Comparison of ENCODE assay signal across 17 cellular contexts in genomic region chr3:126478581-126479310, GRCh38. TPM values are rescaled to one million over a fixed set of nuclear protein-coding genes. Genes with fewer than 3 reads are reported as not detected.
DNase-seq lines count a peak whose midpoint lies in the region; ATAC-seq, FAIRE-seq and TF ChIP-seq lines count a peak whose summit lies in the region.
"Had no signal": no experiment of that assay in that cellular context is flagged by ENCODE, and none has a peak within 500 bp of the region (broad histone marks: within the 10 kb centered on the region; RNA-seq: fewer than 3 reads in every experiment).

No MANE protein-coding gene starts in this region.

- FAIRE-seq in kidney (lab: Jason Lieb, UNC): no peak
- FAIRE-seq: GM18507 had no signal

- DNase-seq in activated CD4-positive, alpha-beta T cell treated with anti-CD3 and anti-CD28 coated beads, Interleukin-2, amount 10 ng/mL, durations not matched to agents 7 days and 5 days: no peak
- no peak for DNase-seq in activated CD4-positive, alpha-beta T cell treated with anti-CD3 and anti-CD28 coated beads, Interleukin-2, amount 50 U/mL, for 1 hour
- DNase-seq in RWPE2 (ENCODE audit: low spot score) (peak; percentile 21), kidney (peak; percentile 45), spleen (peak; percentile 58), endodermal cell (no peak)
- no peak for DNase-seq in activated CD8-positive, alpha-beta T cell treated with anti-CD3 and anti-CD28 coated beads, Interleukin-2, amount 10 ng/mL, durations not matched to agents 7 days and 5 days
- DNase-seq: AML-193; CD4-positive, CD25-positive, alpha-beta regulatory T cell; DMS 273 treated with DMSO at 0.1 percent for 48 hours; GOT3 had no signal

- H3K4me3 Mint-ChIP-seq in activated CD4-positive, alpha-beta T cell treated with anti-CD3 and anti-CD28 coated beads, Interleukin-2, amount 10 ng/mL, durations not matched to agents 7 days and 5 days: no peak overlapping the region
- no peak overlapping the region for H3K4me3 Mint-ChIP-seq in activated CD8-positive, alpha-beta T cell treated with anti-CD3 and anti-CD28 coated beads, Interleukin-2, amount 10 ng/mL, durations not matched to agents 7 days and 5 days
- no peak overlapping the region for H3K4me3 Mint-ChIP-seq in endodermal cell

- H3K4me1 ChIP-seq in RWPE2 (ENCODE audit: insufficient read depth, poor library complexity, severe bottlenecking): peaks cover under 1% of the 10 kb centered on the region
- H3K4me1 ChIP-seq in kidney (ENCODE audit: control insufficient read depth in 1 of 2, insufficient read depth in 1 of 2, low read depth in 1 of 2, low read length in 2 of 2): peaks cover under 1 to 10% of the 10 kb centered on the region in 2 donors
- peaks cover 10 to 48% (median 23%) of the 10 kb centered on the region in 6 donors for H3K4me1 ChIP-seq in spleen
- peaks cover under 1% of the 10 kb centered on the region for H3K4me1 ChIP-seq in endodermal cell (ENCODE audit: control insufficient read depth, insufficient read depth, low read length)
- H3K4me1 ChIP-seq: HAP-1 had no signal

- 88 to 93% (median 89%) methylated on average over 11 to 14 of the region's 14 CpGs for WGBS in spleen, 5 donors
- 91 to 93% methylated on average over 13 to 14 of the region's 14 CpGs for WGBS in endodermal cell (ENCODE audit: insufficient coverage in 1 of 2, insufficient read length in 1 of 2), 2 experiments

- POLR2A ChIA-PET in activated CD4-positive, alpha-beta T cell treated with anti-CD3 and anti-CD28 coated beads, Interleukin-2, amount 10 ng/mL, durations not matched to agents 7 days and 5 days (lab: Charles Lee): no interaction called here
- POLR2A ChIA-PET in activated CD8-positive, alpha-beta T cell treated with anti-CD3 and anti-CD28 coated beads, Interleukin-2, amount 10 ng/mL, durations not matched to agents 7 days and 5 days (lab: Charles Lee): interaction anchor here (0.6 kb wide), 2 partner anchors 10 to 299 kb away, joined by 3 read pairs; no protein-coding TSS in a partner anchor

- no peak overlapping the region for H3K27ac ChIP-seq in RWPE2 (ENCODE audit: poor library complexity, severe bottlenecking)
- no peak overlapping the region for H3K27ac ChIP-seq in kidney (ENCODE audit: low read depth in 2 of 2, low read length in 2 of 2)
- H3K27ac ChIP-seq in spleen: peak overlapping the region in 5 of 8 donors; percentile 24 to 57 (median 41)
- H3K27ac ChIP-seq in endodermal cell (ENCODE audit: low read depth, low read length): no peak overlapping the region
- H3K27ac ChIP-seq: BLaER1 treated with 17β-estradiol and CSF1 and Interleukin-3, amounts not matched to agents 10 nM and 100 nM had no signal

- H3K9me3 Mint-ChIP-seq in activated CD4-positive, alpha-beta T cell treated with anti-CD3 and anti-CD28 coated beads, Interleukin-2, amount 10 ng/mL, durations not matched to agents 7 days and 5 days: no peaks in the 10 kb centered on the region
- no peaks in the 10 kb centered on the region for H3K9me3 Mint-ChIP-seq in activated CD8-positive, alpha-beta T cell treated with anti-CD3 and anti-CD28 coated beads, Interleukin-2, amount 10 ng/mL, durations not matched to agents 7 days and 5 days (ENCODE audit: insufficient read depth)
- no peaks in the 10 kb centered on the region for H3K9me3 Mint-ChIP-seq in endodermal cell
- H3K9me3 Mint-ChIP-seq: CD4-positive, CD25-positive, alpha-beta regulatory T cell had no signal

- peaks cover 4% of the 10 kb centered on the region for H3K36me3 Mint-ChIP-seq in activated CD4-positive, alpha-beta T cell treated with anti-CD3 and anti-CD28 coated beads, Interleukin-2, amount 10 ng/mL, durations not matched to agents 7 days and 5 days (ENCODE audit: low read depth)
- peaks cover 6% of the 10 kb centered on the region for H3K36me3 Mint-ChIP-seq in activated CD8-positive, alpha-beta T cell treated with anti-CD3 and anti-CD28 coated beads, Interleukin-2, amount 10 ng/mL, durations not matched to agents 7 days and 5 days (ENCODE audit: low read depth)
- no peaks in the 10 kb centered on the region for H3K36me3 Mint-ChIP-seq in endodermal cell (ENCODE audit: low read depth)

- no peaks in the 10 kb centered on the region for H3K27me3 ChIP-seq in RWPE2 (ENCODE audit: insufficient read depth, poor library complexity, severe bottlenecking)
- H3K27me3 ChIP-seq in spleen (replicated peaks in 1 of 7): no peaks in the 10 kb centered on the region
- H3K27me3 ChIP-seq in endodermal cell (ENCODE audit: control insufficient read depth, insufficient read depth, low read length, poor library complexity, severe bottlenecking): no peaks in the 10 kb centered on the region
- H3K27me3 ChIP-seq: BLaER1 treated with 17β-estradiol and CSF1 and Interleukin-3, amounts not matched to agents 10 nM and 100 nM had no signal

- ATAC-seq in RWPE2 (ENCODE audit: low read depth): no peak
- ATAC-seq in activated CD8-positive, alpha-beta T cell treated with anti-CD3 and anti-CD28 coated beads, Interleukin-2, amount 10 ng/mL, durations not matched to agents 7 days and 5 days: no peak
- ATAC-seq in GM21723 (IDR thresholded peaks at IDR 0.05; ENCODE audit: unreplicated experiment): no peak

- peaks cover 16% of the 10 kb centered on the region for H3K4me1 Mint-ChIP-seq in activated CD4-positive, alpha-beta T cell treated with anti-CD3 and anti-CD28 coated beads, Interleukin-2, amount 10 ng/mL, durations not matched to agents 7 days and 5 days
- H3K4me1 Mint-ChIP-seq in activated CD8-positive, alpha-beta T cell treated with anti-CD3 and anti-CD28 coated beads, Interleukin-2, amount 10 ng/mL, durations not matched to agents 7 days and 5 days (ENCODE audit: low read depth): peaks cover 17% of the 10 kb centered on the region
- H3K4me1 Mint-ChIP-seq in endodermal cell: peaks cover 12% of the 10 kb centered on the region

- intact Hi-C loops in kidney (cut with DNase I) (no loop called here), spleen (cut with DNase I; ENCODE audit: low total_unique reads) (no loop called here)

- no peak for TF ChIP-seq POLR2A in spleen (IDR thresholded peaks at IDR 0.05)

- H3K27ac Mint-ChIP-seq in activated CD4-positive, alpha-beta T cell treated with anti-CD3 and anti-CD28 coated beads, Interleukin-2, amount 10 ng/mL, durations not matched to agents 7 days and 5 days: peak overlapping the region; percentile 19
- no peak overlapping the region for H3K27ac Mint-ChIP-seq in activated CD8-positive, alpha-beta T cell treated with anti-CD3 and anti-CD28 coated beads, Interleukin-2, amount 10 ng/mL, durations not matched to agents 7 days and 5 days
- no peak overlapping the region for H3K27ac Mint-ChIP-seq in endodermal cell

- no peaks in the 10 kb centered on the region for H3K9me3 ChIP-seq in RWPE2 (ENCODE audit: severe bottlenecking)
- H3K9me3 ChIP-seq in kidney (ENCODE audit: control insufficient read depth in 1 of 2, low read length in 2 of 2): no peaks in the 10 kb centered on the region
- H3K9me3 ChIP-seq in spleen: no peaks in the 10 kb centered on the region
- no peaks in the 10 kb centered on the region for H3K9me3 ChIP-seq in endodermal cell (ENCODE audit: control insufficient read depth, low read length)
- H3K9me3 ChIP-seq: BLaER1 treated with 17β-estradiol and CSF1 and Interleukin-3, amounts not matched to agents 10 nM and 100 nM; HAP-1 had no signal

- no peaks in the 10 kb centered on the region for H3K27me3 Mint-ChIP-seq in activated CD4-positive, alpha-beta T cell treated with anti-CD3 and anti-CD28 coated beads, Interleukin-2, amount 10 ng/mL, durations not matched to agents 7 days and 5 days
- H3K27me3 Mint-ChIP-seq in activated CD8-positive, alpha-beta T cell treated with anti-CD3 and anti-CD28 coated beads, Interleukin-2, amount 10 ng/mL, durations not matched to agents 7 days and 5 days (ENCODE audit: low read depth): peaks cover 5% of the 10 kb centered on the region
- H3K27me3 Mint-ChIP-seq in endodermal cell (ENCODE audit: insufficient read depth): peaks cover 2% of the 10 kb centered on the region

- no peak overlapping the region for H3K9ac ChIP-seq in kidney (ENCODE audit: low read length in 2 of 2)
- H3K9ac ChIP-seq in endodermal cell (ENCODE audit: extremely low read depth, low read length, poor library complexity, severe bottlenecking): no peak overlapping the region
- H3K9ac ChIP-seq: BLaER1 treated with 17β-estradiol and CSF1 and Interleukin-3, amounts not matched to agents 10 nM and 100 nM had no signal

- H3K36me3 ChIP-seq in RWPE2 (ENCODE audit: low read depth) (peaks cover 3% of the 10 kb centered on the region; the same call in 1 of the 2 replicates), kidney (ENCODE audit: control insufficient read depth in 1 of 2, insufficient read depth in 2 of 2, low read length in 2 of 2) (no peaks in the 10 kb centered on the region), spleen (no peaks in the 10 kb centered on the region), endodermal cell (ENCODE audit: control insufficient read depth, insufficient read depth, low read length) (no peaks in the 10 kb centered on the region)
- H3K36me3 ChIP-seq: BLaER1 treated with 17β-estradiol and CSF1 and Interleukin-3, amounts not matched to agents 10 nM and 100 nM; HAP-1 had no signal

- no peak overlapping the region for H3K4me3 ChIP-seq in RWPE2 (ENCODE audit: severe bottlenecking)
- no peak overlapping the region for H3K4me3 ChIP-seq in kidney (ENCODE audit: low read length in 2 of 2)
- no peak overlapping the region for H3K4me3 ChIP-seq in spleen
- H3K4me3 ChIP-seq in endodermal cell (ENCODE audit: low read length): no peak overlapping the region
- H3K4me3 ChIP-seq: BLaER1 treated with 17β-estradiol and CSF1 and Interleukin-3, amounts not matched to agents 10 nM and 100 nM; HAP-1 had no signal

- CTCF ChIA-PET in activated CD4-positive, alpha-beta T cell treated with anti-CD3 and anti-CD28 coated beads, Interleukin-2, amount 10 ng/mL, durations not matched to agents 7 days and 5 days (lab: Charles Lee): no interaction called here
- CTCF ChIA-PET in activated CD8-positive, alpha-beta T cell treated with anti-CD3 and anti-CD28 coated beads, Interleukin-2, amount 10 ng/mL, durations not matched to agents 7 days and 5 days (lab: Charles Lee): no interaction called here

- TF ChIP-seq CTCF in RWPE2 (IDR thresholded peaks at IDR 0.05; ENCODE audit: poor library complexity, severe bottlenecking) (no peak), kidney (IDR thresholded peaks at IDR 0.05; ENCODE audit: borderline replicate concordance, extremely low read depth, insufficient read depth) (no peak), spleen (IDR thresholded peaks at IDR 0.05 in 8 of 11, conservative IDR thresholded peaks at IDR 0.05 in 3 of 11) (no peak), endodermal cell (conservative IDR thresholded peaks at IDR 0.05) (no peak)

RNA-seq across cellular contexts. Expression of gene ZXDC, which starts 3.1 kb away (rescaled TPM):
- total RNA-seq in activated CD4-positive, alpha-beta T cell treated with anti-CD3 and anti-CD28 coated beads, Interleukin-2, amount 10 ng/mL, durations not matched to agents 7 days and 5 days: 10 to 100 TPM; 27.8 to 28.2 TPM
- total RNA-seq in kidney: 44.8 TPM
- polyA plus RNA-seq in kidney (ENCODE audit: insufficient read depth, low read depth, low replicate concordance): 11.4 TPM
- 10 to 100 TPM; 32.4 to 75.3 (median 50.0) TPM for total RNA-seq in spleen
- 10 to 100 TPM in 2 of 3 donors, 1 to 10 TPM in 1; 7.5 to 14.6 (median 13.2) TPM for polyA plus RNA-seq in spleen
- 10 to 100 TPM; 26.6 to 27.3 TPM for total RNA-seq in activated CD8-positive, alpha-beta T cell treated with anti-CD3 and anti-CD28 coated beads, Interleukin-2, amount 10 ng/mL, durations not matched to agents 7 days and 5 days
- 10 to 100 TPM; 30.5 to 31.6 TPM for total RNA-seq in endodermal cell
- 22.5 TPM for polyA plus RNA-seq in endodermal cell (2013, experiment 1 of 2)
- 21.5 TPM for polyA plus RNA-seq in endodermal cell (2013, experiment 2 of 2)

RNA-seq across cellular contexts. Expression of gene UROC1, which starts 38.8 kb away (rescaled TPM):
- not detected for total RNA-seq in activated CD4-positive, alpha-beta T cell treated with anti-CD3 and anti-CD28 coated beads, Interleukin-2, amount 10 ng/mL, durations not matched to agents 7 days and 5 days
- not detected for total RNA-seq in kidney
- not detected for polyA plus RNA-seq in kidney (ENCODE audit: insufficient read depth, low read depth, low replicate concordance)
- total RNA-seq in spleen: under 1 TPM in 1 of 7 donors, not detected in 6; 0.16 TPM
- polyA plus RNA-seq in spleen: under 1 TPM; 0.02 to 0.03 (median 0.02) TPM
- total RNA-seq in activated CD8-positive, alpha-beta T cell treated with anti-CD3 and anti-CD28 coated beads, Interleukin-2, amount 10 ng/mL, durations not matched to agents 7 days and 5 days: under 1 TPM in 1 of 2 experiments, not detected in 1; 0.13 TPM
- total RNA-seq in endodermal cell: not detected
- not detected for polyA plus RNA-seq in endodermal cell (2013, experiment 1 of 2)
- polyA plus RNA-seq in endodermal cell (2013, experiment 2 of 2): not detected
- total RNA-seq: CD4-positive, CD25-positive, alpha-beta regulatory T cell; Daoy had no signal
- polyA plus RNA-seq: CD4-positive, CD25-positive, alpha-beta regulatory T cell had no signal

RNA-seq across cellular contexts. Expression of gene CHST13, which starts 45.2 kb away (rescaled TPM):
- not detected for total RNA-seq in activated CD4-positive, alpha-beta T cell treated with anti-CD3 and anti-CD28 coated beads, Interleukin-2, amount 10 ng/mL, durations not matched to agents 7 days and 5 days
- total RNA-seq in kidney (3.3 TPM), spleen (10 to 100 TPM in 1 of 7 donors, 1 to 10 TPM in 6; 2.4 to 11.2 (median 5.6) TPM), endodermal cell (1 to 10 TPM; 1.6 to 6.7 TPM)
- polyA plus RNA-seq in kidney (ENCODE audit: insufficient read depth, low read depth, low replicate concordance) (7.0 TPM), spleen (1 to 10 TPM in 2 of 3 donors, under 1 TPM in 1; 0.26 to 1.8 (median 1.0) TPM)
- not detected for total RNA-seq in activated CD8-positive, alpha-beta T cell treated with anti-CD3 and anti-CD28 coated beads, Interleukin-2, amount 10 ng/mL, durations not matched to agents 7 days and 5 days
- polyA plus RNA-seq in endodermal cell (2013, experiment 1 of 2): 0.64 TPM
- 0.37 TPM for polyA plus RNA-seq in endodermal cell (2013, experiment 2 of 2)
- total RNA-seq: CD4-positive, CD25-positive, alpha-beta regulatory T cell; Daoy; HT1080 had no signal
- polyA plus RNA-seq: CD4-positive, CD25-positive, alpha-beta regulatory T cell had no signal

Comparison
In these comparisons a context has a peak if more than half of its experiments do, and no peak if none do; other contexts are left out.
1. DNase-seq: peak in RWPE2 (single experiment), kidney (single experiment) and spleen (single experiment); none in activated CD4-positive, alpha-beta T cell treated with anti-CD3 and anti-CD28 coated beads, Interleukin-2, amount 10 ng/mL, durations not matched to agents 7 days and 5 days (single experiment), activated CD4-positive, alpha-beta T cell treated with anti-CD3 and anti-CD28 coated beads, Interleukin-2, amount 50 U/mL, for 1 hour (single experiment), activated CD8-positive, alpha-beta T cell treated with anti-CD3 and anti-CD28 coated beads, Interleukin-2, amount 10 ng/mL, durations not matched to agents 7 days and 5 days (single experiment) and endodermal cell (single experiment).
2. H3K27ac ChIP-seq: peak in spleen (5 of 8); none in RWPE2 (single experiment), kidney (0 of 2) and endodermal cell (single experiment).